In genomic region chr11:129999407-129999806, GRCh38 we compare ENCODE assay signal across 1 cellular context.
TF ChIP-seq lines count a peak whose summit lies in the region.

No MANE protein-coding gene starts in this region.

TF ChIP-seq in HepG2, 621 proteins besides CTCF, POLR2A, EP300 and RAD21 (continued from another document and continues in another):
- TF ChIP-seq ZNF720 (CRISPR knock-in tag; IDR thresholded peaks at IDR 0.05) (no peak), ZNF432 (CRISPR knock-in tag; IDR thresholded peaks at IDR 0.05; ENCODE audit: borderline replicate concordance) (no peak), ZNF552 (CRISPR knock-in tag; IDR thresholded peaks at IDR 0.05; ENCODE audit: borderline replicate concordance) (no peak), ZNF784 (CRISPR knock-in tag; IDR thresholded peaks at IDR 0.05; ENCODE audit: borderline replicate concordance) (no peak), ZBTB37 (CRISPR knock-in tag; IDR thresholded peaks at IDR 0.05) (no peak), SMARCC2 (IDR thresholded peaks at IDR 0.05) (no peak), ELF3 (CRISPR knock-in tag; IDR thresholded peaks at IDR 0.05) (peak; percentile 80), MBD4 (IDR thresholded peaks at IDR 0.05; ENCODE audit: borderline replicate concordance, low read length) (no peak), FUBP1 (CRISPR knock-in tag; IDR thresholded peaks at IDR 0.05; ENCODE audit: borderline replicate concordance) (no peak), ZNF235 (CRISPR knock-in tag; IDR thresholded peaks at IDR 0.05; ENCODE audit: borderline replicate concordance) (no peak), RBM39 (IDR thresholded peaks at IDR 0.05; ENCODE audit: low read depth, low read length, poor library complexity, severe bottlenecking) (no peak), KAT2B (IDR thresholded peaks at IDR 0.05; ENCODE audit: borderline replicate concordance, low read depth, low read length) (no peak), HINFP (CRISPR knock-in tag; IDR thresholded peaks at IDR 0.05; ENCODE audit: low read depth) (no peak), AKNA (CRISPR knock-in tag; IDR thresholded peaks at IDR 0.05; ENCODE audit: borderline replicate concordance) (no peak), MIXL1 (CRISPR knock-in tag; IDR thresholded peaks at IDR 0.05) (peak; percentile 87), ARID5B (CRISPR knock-in tag; IDR thresholded peaks at IDR 0.05) (peak; percentile 93), ZBTB1 (CRISPR knock-in tag; IDR thresholded peaks at IDR 0.05; ENCODE audit: borderline replicate concordance) (no peak), CREM (IDR thresholded peaks at IDR 0.05) (peak; percentile 80), CREM (CRISPR knock-in tag; IDR thresholded peaks at IDR 0.05) (no peak), ZNF143 (CRISPR knock-in tag; IDR thresholded peaks at IDR 0.05) (no peak), HES4 (CRISPR knock-in tag; IDR thresholded peaks at IDR 0.05; ENCODE audit: borderline replicate concordance) (no peak), SMAD3 (CRISPR knock-in tag; IDR thresholded peaks at IDR 0.05) (peak; percentile 41; the same call in 1 of the 2 replicates), ZNF354B (CRISPR knock-in tag; IDR thresholded peaks at IDR 0.05) (no peak), ZNF556 (CRISPR knock-in tag; IDR thresholded peaks at IDR 0.05; ENCODE audit: borderline replicate concordance) (no peak), THAP8 (CRISPR knock-in tag; IDR thresholded peaks at IDR 0.05; ENCODE audit: borderline replicate concordance) (no peak), ZNF567 (CRISPR knock-in tag; IDR thresholded peaks at IDR 0.05; ENCODE audit: borderline replicate concordance) (no peak), MED1 (CRISPR knock-in tag; IDR thresholded peaks at IDR 0.05) (peak; percentile 90), RFX1 (IDR thresholded peaks at IDR 0.05) (no peak), ZNF382 (CRISPR knock-in tag; IDR thresholded peaks at IDR 0.05; ENCODE audit: borderline replicate concordance) (no peak), MTA1 (CRISPR knock-in tag; IDR thresholded peaks at IDR 0.05; ENCODE audit: borderline replicate concordance) (no peak), JUNB (CRISPR knock-in tag; IDR thresholded peaks at IDR 0.05; ENCODE audit: borderline replicate concordance) (no peak), ZSCAN20 (CRISPR knock-in tag; IDR thresholded peaks at IDR 0.05; ENCODE audit: borderline replicate concordance) (no peak), MLX (CRISPR knock-in tag; IDR thresholded peaks at IDR 0.05) (0 out of 2 replicates have a peak, but pooled peaks have one; percentile 42), TMF1 (CRISPR knock-in tag; IDR thresholded peaks at IDR 0.05; ENCODE audit: low read depth) (no peak), HNF4A (CRISPR knock-in tag; IDR thresholded peaks at IDR 0.05) (peak; percentile 90)
- TF ChIP-seq, protein P1, sequence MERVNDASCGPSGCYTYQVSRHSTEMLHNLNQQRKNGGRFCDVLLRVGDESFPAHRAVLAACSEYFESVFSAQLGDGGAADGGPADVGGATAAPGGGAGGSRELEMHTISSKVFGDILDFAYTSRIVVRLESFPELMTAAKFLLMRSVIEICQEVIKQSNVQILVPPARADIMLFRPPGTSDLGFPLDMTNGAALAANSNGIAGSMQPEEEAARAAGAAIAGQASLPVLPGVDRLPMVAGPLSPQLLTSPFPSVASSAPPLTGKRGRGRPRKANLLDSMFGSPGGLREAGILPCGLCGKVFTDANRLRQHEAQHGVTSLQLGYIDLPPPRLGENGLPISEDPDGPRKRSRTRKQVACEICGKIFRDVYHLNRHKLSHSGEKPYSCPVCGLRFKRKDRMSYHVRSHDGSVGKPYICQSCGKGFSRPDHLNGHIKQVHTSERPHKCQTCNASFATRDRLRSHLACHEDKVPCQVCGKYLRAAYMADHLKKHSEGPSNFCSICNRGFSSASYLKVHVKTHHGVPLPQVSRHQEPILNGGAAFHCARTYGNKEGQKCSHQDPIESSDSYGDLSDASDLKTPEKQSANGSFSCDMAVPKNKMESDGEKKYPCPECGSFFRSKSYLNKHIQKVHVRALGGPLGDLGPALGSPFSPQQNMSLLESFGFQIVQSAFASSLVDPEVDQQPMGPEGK (CRISPR knock-in tag; IDR thresholded peaks at IDR 0.05): peak; percentile 57; the same call in 1 of the 2 replicates
- TF ChIP-seq, protein P2, sequence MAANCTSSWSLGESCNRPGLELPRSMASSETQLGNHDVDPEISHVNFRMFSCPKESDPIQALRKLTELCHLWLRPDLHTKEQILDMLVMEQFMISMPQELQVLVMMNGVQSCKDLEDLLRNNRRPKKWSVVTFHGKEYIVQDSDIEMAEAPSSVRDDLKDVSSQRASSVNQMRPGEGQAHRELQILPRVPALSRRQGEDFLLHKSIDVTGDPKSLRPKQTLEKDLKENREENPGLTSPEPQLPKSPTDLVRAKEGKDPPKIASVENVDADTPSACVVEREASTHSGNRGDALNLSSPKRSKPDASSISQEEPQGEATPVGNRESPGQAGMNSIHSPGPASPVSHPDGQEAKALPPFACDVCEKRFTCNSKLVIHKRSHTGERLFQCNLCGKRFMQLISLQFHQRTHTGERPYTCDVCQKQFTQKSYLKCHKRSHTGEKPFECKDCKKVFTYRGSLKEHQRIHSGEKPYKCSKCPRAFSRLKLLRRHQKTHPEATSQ (CRISPR knock-in tag; IDR thresholded peaks at IDR 0.05; ENCODE audit: borderline replicate concordance): no peak
